In the genomic region with DNA sequence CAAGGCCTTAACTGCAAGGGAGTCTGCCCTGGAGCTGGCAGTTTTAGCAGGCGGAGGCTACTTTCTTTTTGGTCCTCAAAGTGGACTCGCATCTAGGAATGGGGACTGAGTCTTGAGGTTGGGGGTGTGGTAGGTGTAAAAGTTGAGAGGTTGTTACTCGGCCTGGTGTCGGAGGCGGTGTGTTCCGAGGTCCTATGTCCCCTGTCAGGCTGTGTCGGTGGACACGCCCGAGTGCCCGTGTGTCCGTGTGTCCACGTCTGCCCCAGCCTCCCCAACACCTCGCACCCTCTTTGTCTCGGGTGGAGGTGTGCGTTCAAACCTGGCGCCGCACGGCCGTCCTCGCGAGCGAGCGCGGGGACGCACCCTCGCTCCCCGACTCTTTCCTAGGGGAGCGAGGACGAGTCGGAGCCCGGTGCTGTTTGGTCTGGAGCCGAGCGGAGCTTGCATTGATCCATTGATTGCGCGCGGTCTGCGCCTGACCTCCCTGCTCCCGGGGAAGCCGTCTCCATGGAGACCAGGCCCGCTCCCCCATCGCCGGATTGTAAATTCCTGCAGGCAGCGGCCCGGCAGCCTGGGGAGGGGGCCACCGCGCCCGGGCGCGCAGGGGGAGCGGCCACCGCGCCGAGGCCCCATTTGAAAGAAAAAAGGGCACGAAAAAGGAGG, we compare ENCODE assay signal across 8 cellular contexts. TPM values are rescaled to one million over a fixed set of nuclear protein-coding genes. Genes with fewer than 3 reads are reported as not detected.
A peak's percentile ranks its signal among the peaks of the same experiment; 100 is the strongest.
DNase-seq lines count a peak whose midpoint lies in the region; ATAC-seq, FAIRE-seq and TF ChIP-seq lines count a peak whose summit lies in the region.

No MANE protein-coding gene starts in this region.

- H3K9me1 ChIP-seq in K562 (ENCODE audit: control insufficient read depth, insufficient read depth, low read length), result no peaks in the 10 kb centered on the region

- no peak overlapping the region for H3K4me3 Mint-ChIP-seq in MCF 10A (ENCODE audit: unreplicated experiment)

- FAIRE-seq in K562 (lab: Jason Lieb, UNC), result no peak

- no peak for DNase-seq in breast epithelium (ENCODE audit: low spot score in 2 of 2)
- DNase-seq in MCF 10A (ENCODE audit: unreplicated experiment), result no peak
- peak in 1 of 4 experiments; percentile 29 for DNase-seq in K562 (ENCODE audit: extremely low read depth in 1 of 4, low spot score in 3 of 4)
- DNase-seq in lower lobe of right lung, result no peak
- DNase-seq in HT-29 (ENCODE audit: low spot score), result no peak
- no peak for DNase-seq in pons (ENCODE audit: low spot score)

- peaks cover 47% of the 10 kb centered on the region for H3K27me3 Mint-ChIP-seq in MCF 10A (ENCODE audit: insufficient read depth, unreplicated experiment)

- no TSS peak for BruUV-seq in MCF 10A (replicated peaks; lab: Mats Ljungman, UMichigan)
- BruUV-seq in K562 (replicated peaks; lab: Mats Ljungman, UMichigan), result no TSS peak

- peaks cover 21% of the 10 kb centered on the region; the same call in 1 of the 2 replicates for H4K20me1 ChIP-seq in K562 (replicated peaks; ENCODE audit: control insufficient read depth, insufficient read depth, low read length)

- H2AFZ ChIP-seq in K562 (ENCODE audit: low read depth, low read length), result no peak overlapping the region

- peaks cover 4 to 14% of the 10 kb centered on the region in 2 donors for H3K4me1 ChIP-seq in breast epithelium
- peaks cover 4 to 22% of the 10 kb centered on the region in 2 experiments; a peak in 4 of 5 replicates for H3K4me1 ChIP-seq in K562 (replicated peaks in 1 of 2; ENCODE audit: control insufficient read depth in 2 of 2, insufficient read depth in 2 of 2, low read length in 2 of 2)
- peaks cover 19% of the 10 kb centered on the region for H3K4me1 ChIP-seq in lower lobe of right lung
- peaks cover 2% of the 10 kb centered on the region for H3K4me1 ChIP-seq in urinary bladder (ENCODE audit: insufficient read depth)

- no peak for TF ChIP-seq RAD21 in K562 (CRISPR knock-in tag; conservative IDR thresholded peaks at IDR 0.05 in 1 of 2, IDR thresholded peaks at IDR 0.05 in 1 of 2)

- TF ChIP-seq CTCF in breast epithelium (IDR thresholded peaks at IDR 0.05) (no peak), MCF 10A (IDR thresholded peaks at IDR 0.05; ENCODE audit: unreplicated experiment) (no peak), K562 (IDR thresholded peaks at IDR 0.05 in 2 of 3, conservative IDR thresholded peaks at IDR 0.05 in 1 of 3; ENCODE audit: insufficient read depth in 2 of 3, low read depth in 1 of 3, low read length in 3 of 3) (no peak), lower lobe of right lung (IDR thresholded peaks at IDR 0.05) (no peak)

- no peaks in the 10 kb centered on the region for H3K79me2 ChIP-seq in K562 (ENCODE audit: control insufficient read depth, insufficient read depth, low read length)

- intact Hi-C loops in breast epithelium (cut with DNase I; ENCODE audit: low total_unique reads), result no loop called here
- intact Hi-C loops in MCF 10A (cut with micrococcal nuclease), result no loop called here
- intact Hi-C loops in K562 (cut with micrococcal nuclease), result no loop called here
- intact Hi-C loops in lower lobe of right lung (cut with DNase I), result no loop called here

- H3K4me1 Mint-ChIP-seq in MCF 10A (ENCODE audit: insufficient read depth, unreplicated experiment), result peaks cover 4% of the 10 kb centered on the region

- TF ChIP-seq POLR2A in breast epithelium (IDR thresholded peaks at IDR 0.05) (no peak), K562 (conservative IDR thresholded peaks at IDR 0.05) (no peak)

- no peaks in the 10 kb centered on the region for H3K36me3 ChIP-seq in breast epithelium
- H3K36me3 ChIP-seq in K562 (ENCODE audit: control insufficient read depth, insufficient read depth, low read length), result no peaks in the 10 kb centered on the region
- no peaks in the 10 kb centered on the region for H3K36me3 ChIP-seq in lower lobe of right lung
- H3K36me3 ChIP-seq in urinary bladder (ENCODE audit: insufficient read depth), result no peaks in the 10 kb centered on the region

- ATAC-seq in K562 (no peak), lower lobe of right lung (no peak), HG03432 (IDR thresholded peaks at IDR 0.05; ENCODE audit: unreplicated experiment) (no peak)

- peaks cover 6% of the 10 kb centered on the region for H3K36me3 Mint-ChIP-seq in MCF 10A (ENCODE audit: insufficient read depth, unreplicated experiment)

- H3K9me3 ChIP-seq in breast epithelium, result no peaks in the 10 kb centered on the region
- H3K9me3 ChIP-seq in K562 (replicated peaks; ENCODE audit: control insufficient read depth, insufficient read depth, low read depth, low read length), result no peaks in the 10 kb centered on the region
- no peaks in the 10 kb centered on the region for H3K9me3 ChIP-seq in lower lobe of right lung

- in situ Hi-C loops in K562 (cut with MboI), result no loop called here

- WGBS in K562 (ENCODE audit: insufficient coverage, low coverage, missing lambda C conversion rate), result 47% methylated on average over 53 of the region's 54 CpGs
- WGBS in urinary bladder, result 13% methylated on average over 54 of the region's 54 CpGs

- no peak overlapping the region for H3K9ac ChIP-seq in K562 (ENCODE audit: insufficient read depth in 1 of 2, low read depth in 2 of 2, low read length in 2 of 2)

- CTCF ChIA-PET in MCF 10A (lab: Yijun Ruan, JAX) (no interaction called here), K562 (lab: Yijun Ruan, JAX; ENCODE audit: low intra/inter-chr PET ratio) (no interaction called here)

- H3K9me3 Mint-ChIP-seq in MCF 10A (ENCODE audit: unreplicated experiment), result no peaks in the 10 kb centered on the region

- H3K27ac Mint-ChIP-seq in MCF 10A (ENCODE audit: low read depth, unreplicated experiment), result no peak overlapping the region

- POLR2A ChIA-PET in MCF 10A (lab: Yijun Ruan, JAX), result no interaction called here
- POLR2A ChIA-PET in K562 (lab: Yijun Ruan, JAX), result interaction anchor here (0.9 to 2.9 kb wide), 5 partner anchors 9 to 91 kb away, joined by 3 to 7 read pairs (median 6); no protein-coding TSS in a partner anchor

- no peak for TF ChIP-seq EP300 in K562 (IDR thresholded peaks at IDR 0.05; ENCODE audit: low read length)

- H3K27ac ChIP-seq in breast epithelium, result no peak overlapping the region
- H3K27ac ChIP-seq in K562 (ENCODE audit: extremely low read depth, low read depth, low read length), result no peak overlapping the region
- H3K27ac ChIP-seq in lower lobe of right lung, result no peak overlapping the region
- H3K27ac ChIP-seq in urinary bladder (ENCODE audit: low read depth), result no peak overlapping the region

- peaks cover 6 to 18% of the 10 kb centered on the region in 2 donors for H3K27me3 ChIP-seq in breast epithelium
- H3K27me3 ChIP-seq in K562 (ENCODE audit: control insufficient read depth in 2 of 2, insufficient read depth in 2 of 2, low read length in 2 of 2), result peaks cover 46 to 69% of the 10 kb centered on the region in 2 experiments
- H3K27me3 ChIP-seq in lower lobe of right lung (ENCODE audit: low read depth), result peaks cover 53% of the 10 kb centered on the region

- H3K4me3 ChIP-seq in breast epithelium (peak overlapping the region; percentile 46 to 81 (median 57)), K562 (no peak overlapping the region), lower lobe of right lung (peak overlapping the region; percentile 58), urinary bladder (ENCODE audit: low read depth, low read length) (peak overlapping the region; percentile 44)

- H3K4me2 ChIP-seq in K562 (ENCODE audit: insufficient read depth, low read length), result no peak overlapping the region

RNA-seq across cellular contexts. Expression of a gene that starts 0.5 kb away (rescaled TPM):
- total RNA-seq in breast epithelium, result under 1 TPM; under 0.01 to 0.33 (median under 0.01) TPM
- not detected in 2 replicates for total RNA-seq in MCF 10A (2022)
- not detected in 2 replicates for total RNA-seq in K562 (2011; cell fraction: chromatin; rRNA removed; ENCODE audit: low replicate concordance)
- not detected in 2 replicates for total RNA-seq in K562 (2011; cell fraction: nucleolus; rRNA removed)
- total RNA-seq in K562 (2011; cell fraction: nucleoplasm; rRNA removed), result not detected in 2 replicates
- not detected in 2 replicates for total RNA-seq in K562 (2014; rRNA removed)
- total RNA-seq in K562 (2014; rRNA removed; fragmentation: Illumina TruSeq; extraction: Trizol), result not detected in 2 replicates
- not detected in 2 replicates for total RNA-seq in K562 (2015; rRNA removed; fragmentation: Illumina TruSeq; extraction: Trizol)
- 0.02 TPM in 1 of 2 replicates, not detected in the other for total RNA-seq in K562 (2021)
- polyA plus RNA-seq in K562 (2011; rRNA removed), result not detected in 2 replicates
- not detected in 2 replicates for polyA plus RNA-seq in K562 (2011; cell fraction: cytosol; rRNA removed)
- not detected in 2 replicates for polyA plus RNA-seq in K562 (2011; cell fraction: nucleus; rRNA removed)
- 0.08 and 0.19 TPM in 2 replicates for polyA plus RNA-seq in K562 (2012)
- polyA plus RNA-seq in K562 (2014; fragmentation: Illumina TruSeq; extraction: Trizol), result not detected in 2 replicates
- polyA plus RNA-seq in K562 (2014; fragmentation: Nextera tagmentation; extraction: Ambion mirVana), result under 1 TPM; 0.01 to 0.11 TPM
- polyA plus RNA-seq in K562 (2014; rRNA removed), result not detected in 2 replicates
- not detected in 2 replicates for polyA minus RNA-seq in K562 (2011; rRNA and poly(A)+ RNA removed)
- not detected in 2 replicates for polyA minus RNA-seq in K562 (2011; cell fraction: cytosol; rRNA and poly(A)+ RNA removed)
- not detected in 2 replicates for polyA minus RNA-seq in K562 (2011; cell fraction: nucleus; rRNA and poly(A)+ RNA removed)
- total RNA-seq in lower lobe of right lung, result 0.56 TPM
- 3.9 TPM for total RNA-seq in urinary bladder
- 8.4 TPM for polyA plus RNA-seq in urinary bladder
- not detected in 2 replicates for total RNA-seq in HT-29 (2014; rRNA removed; shearing (Covaris generic))

RNA-seq across cellular contexts. Expression of a gene that starts 46.2 kb away (rescaled TPM):
- total RNA-seq in breast epithelium (10 to 100 TPM; 32.3 to 53.0 (median 46.9) TPM), MCF 10A (2022) (28.0 and 28.4 TPM in 2 replicates), K562 (2014; rRNA removed) (10.7 and 13.1 TPM in 2 replicates), K562 (2014; rRNA removed; fragmentation: Illumina TruSeq; extraction: Trizol) (3.9 and 4.4 TPM in 2 replicates), K562 (2015; rRNA removed; fragmentation: Illumina TruSeq; extraction: Trizol) (4.3 and 5.0 TPM in 2 replicates), K562 (2021) (13.1 and 16.0 TPM in 2 replicates), lower lobe of right lung (39.4 TPM), urinary bladder (14.5 TPM)
- total RNA-seq in K562 (2011; cell fraction: chromatin; rRNA removed; ENCODE audit: low replicate concordance), result 63.3 and 125 TPM in 2 replicates
- 52.7 and 67.8 TPM in 2 replicates for total RNA-seq in K562 (2011; cell fraction: nucleolus; rRNA removed)
- 59.0 and 75.9 TPM in 2 replicates for total RNA-seq in K562 (2011; cell fraction: nucleoplasm; rRNA removed)
- polyA plus RNA-seq in K562 (2011; rRNA removed) (14.9 and 26.5 TPM in 2 replicates), K562 (2014; fragmentation: Illumina TruSeq; extraction: Trizol) (10.9 and 16.1 TPM in 2 replicates), K562 (2014; fragmentation: Nextera tagmentation; extraction: Ambion mirVana) (1 to 10 TPM; 1.2 to 1.3 TPM), K562 (2014; rRNA removed) (16.9 and 17.8 TPM in 2 replicates), urinary bladder (27.8 TPM)
- polyA plus RNA-seq in K562 (2011; cell fraction: cytosol; rRNA removed), result 13.5 and 17.8 TPM in 2 replicates
- 121 and 138 TPM in 2 replicates for polyA plus RNA-seq in K562 (2011; cell fraction: nucleus; rRNA removed)
- polyA plus RNA-seq in K562 (2012), result 11.7 and 27.2 TPM in 2 replicates
- polyA minus RNA-seq in K562 (2011; rRNA and poly(A)+ RNA removed), result 13.5 and 18.6 TPM in 2 replicates
- polyA minus RNA-seq in K562 (2011; cell fraction: cytosol; rRNA and poly(A)+ RNA removed), result 3.8 and 11.0 TPM in 2 replicates
- polyA minus RNA-seq in K562 (2011; cell fraction: nucleus; rRNA and poly(A)+ RNA removed), result 18.3 and 27.4 TPM in 2 replicates
- total RNA-seq in HT-29 (2014; rRNA removed; shearing (Covaris generic)), result 19.5 and 23.1 TPM in 2 replicates
